In the genomic region with DNA sequence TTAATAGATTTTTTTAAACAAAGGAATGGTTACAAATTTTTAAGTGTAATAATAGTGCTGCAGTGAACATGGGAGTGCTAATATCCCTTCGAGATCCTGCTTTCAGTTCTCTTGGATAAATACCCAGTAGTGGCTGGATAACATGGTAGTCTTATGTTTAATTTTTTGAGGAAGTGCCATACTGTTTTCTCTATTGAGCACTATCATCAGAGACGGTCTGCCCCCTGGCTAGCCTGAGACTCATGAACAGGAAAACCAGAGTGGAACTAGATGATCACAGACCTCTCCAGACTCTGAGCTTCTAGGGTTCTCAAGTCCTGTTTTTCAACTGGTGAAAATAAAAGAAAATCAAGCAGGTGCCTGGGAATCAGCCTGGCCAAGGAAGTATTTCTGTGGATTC, we compare ENCODE assay signal across 25 cellular contexts.
"Had no signal": no experiment of that assay in that cellular context is flagged by ENCODE, and none has a peak within 500 bp of the region (broad histone marks: within the 10 kb centered on the region; RNA-seq: fewer than 3 reads in every experiment).

No MANE protein-coding gene starts in this region.

- ATAC-seq: activated CD4-positive, CD25-positive, alpha-beta regulatory T cell treated with anti-CD3 and anti-CD28 coated beads, Interleukin-2, amount 50 U/mL, for 24 hours; activated naive CD4-positive, alpha-beta T cell treated with anti-CD3 and anti-CD28 coated beads, Interleukin-2, amount 50 U/mL, for 72 hours; activated T-cell treated with anti-CD3 and anti-CD28 coated beads, Interleukin-2, amount 50 U/mL, for 4 hours; body of pancreas had no signal

- FAIRE-seq: astrocyte had no signal

- H3K36me3 ChIP-seq: adrenal gland, breast epithelium had no signal

- H3K27ac ChIP-seq: adrenal gland, body of pancreas, breast epithelium had no signal

- H3K4me1 ChIP-seq: adrenal gland, body of pancreas, breast epithelium had no signal

- H3K4me3 ChIP-seq: adrenal gland, body of pancreas, breast epithelium had no signal

- H3K9me3 ChIP-seq: adrenal gland, body of pancreas, breast epithelium had no signal

- H3K27me3 ChIP-seq: adrenal gland, body of pancreas, breast epithelium had no signal

- DNase-seq: activated CD4-positive, alpha-beta memory T cell treated with anti-CD3 and anti-CD28 coated beads for 36 hours; activated CD4-positive, alpha-beta T cell treated with anti-CD3 and anti-CD28 coated beads for 4 hours; activated CD4-positive, alpha-beta T cell treated with anti-CD3 and anti-CD28 coated beads, Interleukin-2, amount 50 U/mL, for 1 hour; activated CD8-positive, alpha-beta memory T cell treated with anti-CD3 and anti-CD28 coated beads, Interleukin-2, amount 50 U/mL, for 4 hours; activated gamma-delta T cell treated with Interleukin-2 at 50 U/mL for 16 hours; activated naive CD4-positive, alpha-beta T cell treated with anti-CD3 and anti-CD28 coated beads for 36 hours; activated T-cell treated with anti-CD3 and anti-CD28 coated beads for 4 hours; activated T-cell treated with anti-CD3 and anti-CD28 coated beads, Interleukin-2, amount 50 U/mL, for 4 hours; adrenal gland; body of pancreas; NCI-H1092 treated with DMSO at 0.1 percent for 48 hours; NCI-H1417; NCI-H146; NCI-H187; NCI-H2029 treated with DMSO at 0.1 percent for 48 hours; NCI-H2107; NCI-H2171; NCI-H510A; NCI-H526; NCI-H774; SHP77 treated with DMSO at 0.1 percent for 48 hours had no signal
